In genomic region chr20:62128499-62128898, GRCh38 we compare ENCODE assay signal across 17 cellular contexts.
"Had no signal": no experiment of that assay in that cellular context is flagged by ENCODE, and none has a peak within 500 bp of the region (broad histone marks: within the 10 kb centered on the region; RNA-seq: fewer than 3 reads in every experiment).

No MANE protein-coding gene starts in this region.

- ATAC-seq: activated CD4-positive, CD25-positive, alpha-beta regulatory T cell treated with anti-CD3 and anti-CD28 coated beads, Interleukin-2, amount 50 U/mL, for 24 hours had no signal

- H3K27ac Mint-ChIP-seq: activated T-helper 2 cell treated with anti-CD3 and anti-CD28 coated beads, Interferon-gamma antibody, Interleukin-2, Interleukin-4, amounts not matched to agents 10 μg/mL and 5 μg/mL and 100 μg/mL, durations not matched to agents 14 hours and 24 hours and 36 hours; mesothelial cell of epicardium; progenitor cell of endocrine pancreas; stimulated activated naive CD8-positive, alpha-beta T cell treated with anti-CD3 and anti-CD28 coated beads, Interleukin-15, Interleukin-2, amounts not matched to agents 100 ng/mL and 50 ng/mL, for 24 hours had no signal

- H3K9me3 Mint-ChIP-seq: activated T-helper 2 cell treated with anti-CD3 and anti-CD28 coated beads, Interferon-gamma antibody, Interleukin-2, Interleukin-4, amounts not matched to agents 10 μg/mL and 5 μg/mL and 100 μg/mL, durations not matched to agents 14 hours and 24 hours and 36 hours; mesothelial cell of epicardium; stimulated activated naive CD8-positive, alpha-beta T cell treated with anti-CD3 and anti-CD28 coated beads, Interleukin-15, Interleukin-2, amounts not matched to agents 100 ng/mL and 50 ng/mL, for 24 hours had no signal

- H3K9me3 ChIP-seq: breast epithelium, SJCRH30, suprapubic skin, transverse colon had no signal

- H3K4me3 Mint-ChIP-seq: mesothelial cell of epicardium; stimulated activated naive CD8-positive, alpha-beta T cell treated with anti-CD3 and anti-CD28 coated beads, Interleukin-15, Interleukin-2, amounts not matched to agents 100 ng/mL and 50 ng/mL, for 24 hours had no signal

- H3K27ac ChIP-seq: breast epithelium, SJCRH30, suprapubic skin, transverse colon had no signal

- H3K27me3 ChIP-seq: breast epithelium, SJCRH30, suprapubic skin, transverse colon had no signal

- H3K4me3 ChIP-seq: breast epithelium, lung, SJCRH30, suprapubic skin, transverse colon had no signal

- H3K27me3 Mint-ChIP-seq: progenitor cell of endocrine pancreas; stimulated activated naive CD8-positive, alpha-beta T cell treated with anti-CD3 and anti-CD28 coated beads, Interleukin-15, Interleukin-2, amounts not matched to agents 100 ng/mL and 50 ng/mL, for 24 hours had no signal

- DNase-seq: activated CD4-positive, alpha-beta T cell treated with anti-CD3 and anti-CD28 coated beads, Interleukin-2, amount 50 U/mL, for 1 hour; activated naive CD4-positive, alpha-beta T cell treated with Interleukin-2 at 50 U/mL for 16 hours; cerebellar nuclear complex; cortex of kidney; head of caudate nucleus; SJCRH30; stimulated activated CD4-positive, alpha-beta T cell treated with anti-CD3 and anti-CD28 coated beads, Interleukin-12 subunit alpha, Interleukin-12 subunit beta, amount 100 ng/mL, for 4 hours; stimulated activated CD4-positive, alpha-beta T cell treated with anti-CD3 and anti-CD28 coated beads, Interleukin-1b, Interleukin-23, amount 100 ng/mL, for 48 hours; transverse colon had no signal
